In the genomic region with DNA sequence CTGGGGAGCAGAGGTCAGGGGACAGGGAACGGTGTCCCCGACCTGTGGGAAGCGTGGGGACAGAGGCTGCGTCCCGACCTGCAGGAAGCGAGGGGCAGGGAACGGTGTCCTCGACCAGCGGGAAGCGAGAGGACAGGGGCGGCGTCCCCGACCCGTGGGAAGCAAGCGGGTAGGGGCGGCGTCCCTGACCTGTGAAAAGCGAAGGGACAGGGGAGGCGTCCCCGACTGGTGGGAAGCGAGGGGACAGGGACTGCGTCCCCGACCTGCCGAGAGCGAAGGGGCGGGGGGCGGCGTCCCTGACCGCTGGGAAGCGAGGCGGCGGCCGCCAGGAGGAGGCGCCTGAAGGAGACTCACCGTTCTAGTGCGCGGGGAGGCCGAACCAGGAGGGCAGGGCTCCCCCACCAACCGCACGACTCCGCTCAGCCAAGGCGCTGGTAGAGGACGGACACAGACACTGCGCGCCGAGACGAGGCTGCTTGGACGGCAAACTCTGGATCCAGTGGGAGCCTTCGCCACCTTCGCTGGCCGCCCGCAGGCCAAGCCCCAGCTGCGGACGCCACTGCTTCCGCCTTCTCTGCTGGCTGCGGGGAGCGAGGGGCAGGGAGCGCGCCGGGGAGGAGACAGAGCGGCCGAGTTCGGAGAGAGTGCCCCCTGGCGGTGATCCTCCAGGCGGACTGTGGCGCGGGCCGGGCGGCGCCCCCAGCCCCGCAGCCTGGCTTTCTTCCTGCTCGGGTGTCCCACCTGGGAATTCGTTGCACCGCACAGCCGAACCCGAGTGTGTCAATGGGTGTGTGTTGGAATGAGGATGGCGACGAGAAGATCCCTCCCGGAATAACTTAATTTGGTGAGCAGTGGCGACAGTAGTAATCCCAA, we compare ENCODE assay signal across 8 cellular contexts. TPM values are rescaled to one million over a fixed set of nuclear protein-coding genes. Genes with fewer than 3 reads are reported as not detected.
DNase-seq lines count a peak whose midpoint lies in the region; ATAC-seq and TF ChIP-seq lines count a peak whose summit lies in the region.

Gene TRAF6 (minus strand): TSS at position 579 of the 873 bp plus-strand sequence. CDS start 8,757 bp downstream, outside the sequence.

- H3K27me3 ChIP-seq in BJ (ENCODE audit: control insufficient read depth, insufficient read depth, low read length) = no peaks in the 10 kb centered on the region
- no peaks in the 10 kb centered on the region for H3K27me3 ChIP-seq in left lung

- H3K4me1 Mint-ChIP-seq in activated CD4-positive, alpha-beta T cell treated with anti-CD3 and anti-CD28 coated beads, Interleukin-2, amount 10 ng/mL, durations not matched to agents 7 days and 5 days = peaks cover 31% of the 10 kb centered on the region

- POLR2A ChIA-PET in BJ (lab: Charles Lee) = no interaction called here
- POLR2A ChIA-PET in activated CD4-positive, alpha-beta T cell treated with anti-CD3 and anti-CD28 coated beads, Interleukin-2, amount 10 ng/mL, durations not matched to agents 7 days and 5 days (lab: Charles Lee) = no interaction called here

- H3K27ac Mint-ChIP-seq in activated CD4-positive, alpha-beta T cell treated with anti-CD3 and anti-CD28 coated beads, Interleukin-2, amount 10 ng/mL, durations not matched to agents 7 days and 5 days = peak within 1 kb of the TSS; percentile 94

- intact Hi-C loops in left lung (cut with DNase I) = no loop called here

- H3K4me3 ChIP-seq in BJ (ENCODE audit: low read depth, low read length) = peak within 1 kb of the TSS; percentile 100
- H3K4me3 ChIP-seq in left lung = peak within 1 kb of the TSS; percentile 75 to 96

- ATAC-seq in GM19043 (IDR thresholded peaks at IDR 0.05; ENCODE audit: low read depth, unreplicated experiment) = peak; percentile 95
- ATAC-seq in HG03354 (IDR thresholded peaks at IDR 0.05; ENCODE audit: poor library complexity, severe bottlenecking, unreplicated experiment) = peak; percentile 98
- ATAC-seq in left lung = peak; percentile 98

- CTCF ChIA-PET in BJ (lab: Yijun Ruan, JAX) = interaction anchor here (0.6 to 2.8 kb wide), 10 partner anchors 8 to 747 kb away, joined by 3 to 15 read pairs (median 4); no protein-coding TSS in a partner anchor
- CTCF ChIA-PET in activated CD4-positive, alpha-beta T cell treated with anti-CD3 and anti-CD28 coated beads, Interleukin-2, amount 10 ng/mL, durations not matched to agents 7 days and 5 days (lab: Charles Lee) = interaction anchor here (0.7 to 3.5 kb wide), 6 partner anchors 9 to 688 kb away, joined by 3 to 15 read pairs (median 6); no protein-coding TSS in a partner anchor

- peak within 1 kb of the TSS; percentile 95 for H3K4me3 Mint-ChIP-seq in activated CD4-positive, alpha-beta T cell treated with anti-CD3 and anti-CD28 coated beads, Interleukin-2, amount 10 ng/mL, durations not matched to agents 7 days and 5 days

- H3K4me1 ChIP-seq in left lung = peaks cover 9 to 37% of the 10 kb centered on the region in 2 donors

- H3K36me3 ChIP-seq in BJ (ENCODE audit: control insufficient read depth, insufficient read depth, low read length) (no peaks in the 10 kb centered on the region), left lung (no peaks in the 10 kb centered on the region)

- H3K27ac ChIP-seq in left lung = peak within 1 kb of the TSS; percentile 89 to 91

- peak; percentile 80 for TF ChIP-seq CTCF in BJ (IDR thresholded peaks at IDR 0.05; ENCODE audit: insufficient read depth, low read depth, low read length)
- TF ChIP-seq CTCF in left lung (IDR thresholded peaks at IDR 0.05) = peak; percentile 94 to 95

- no peaks in the 10 kb centered on the region for H3K9me3 Mint-ChIP-seq in activated CD4-positive, alpha-beta T cell treated with anti-CD3 and anti-CD28 coated beads, Interleukin-2, amount 10 ng/mL, durations not matched to agents 7 days and 5 days

- no peak for DNase-seq in BJ (ENCODE audit: low read depth)
- peak; percentile 59 for DNase-seq in NCI-H510A (lab: John Stamatoyannopoulos, UW)
- peak; percentile 90 for DNase-seq in activated CD4-positive, alpha-beta T cell treated with anti-CD3 and anti-CD28 coated beads, Interleukin-2, amount 10 ng/mL, durations not matched to agents 7 days and 5 days
- peak; percentile 80 for DNase-seq in dedifferentiated amniotic fluid mesenchymal stem cell (ENCODE audit: extremely low spot score)
- peak; percentile 92 to 99 for DNase-seq in left lung
- peak; percentile 92 to 96 for DNase-seq in stimulated activated CD4-positive, alpha-beta T cell treated with anti-CD3 and anti-CD28 coated beads, Interleukin-2, amount 100 ng/mL, for 48 hours

- H3K9me3 ChIP-seq in left lung = peaks cover 0 to 8% of the 10 kb centered on the region in 2 donors

- H3K27me3 Mint-ChIP-seq in activated CD4-positive, alpha-beta T cell treated with anti-CD3 and anti-CD28 coated beads, Interleukin-2, amount 10 ng/mL, durations not matched to agents 7 days and 5 days = peaks cover 10% of the 10 kb centered on the region

- peaks cover 9% of the 10 kb centered on the region for H3K36me3 Mint-ChIP-seq in activated CD4-positive, alpha-beta T cell treated with anti-CD3 and anti-CD28 coated beads, Interleukin-2, amount 10 ng/mL, durations not matched to agents 7 days and 5 days (ENCODE audit: low read depth)

RNA-seq across cellular contexts. Expression of gene TRAF6, which starts in this region (rescaled TPM):
- 6.2 and 9.0 TPM in 2 replicates for polyA plus RNA-seq in BJ (2011; rRNA removed)
- polyA minus RNA-seq in BJ (2011; rRNA and poly(A)+ RNA removed) = 6.1 and 9.7 TPM in 2 replicates
- 10 to 100 TPM; 13.5 to 15.0 TPM for total RNA-seq in activated CD4-positive, alpha-beta T cell treated with anti-CD3 and anti-CD28 coated beads, Interleukin-2, amount 10 ng/mL, durations not matched to agents 7 days and 5 days
- 10 to 100 TPM; 11.3 to 12.4 TPM for total RNA-seq in left lung
